In genomic region chr6:163282672-163283071, GRCh38 we compare ENCODE assay signal across 1 cellular context.
TF ChIP-seq lines count a peak whose summit lies in the region.

No MANE protein-coding gene starts in this region.

TF ChIP-seq in HepG2, 621 proteins besides CTCF, POLR2A, EP300 and RAD21 (continued from another document):
- TF ChIP-seq ZNF138 (CRISPR knock-in tag; IDR thresholded peaks at IDR 0.05; ENCODE audit: low read depth) = no peak
- no peak for TF ChIP-seq AGO1 (IDR thresholded peaks at IDR 0.05; ENCODE audit: low read depth, low read length, poor library complexity, severe bottlenecking)
- TF ChIP-seq CEBPB (IDR thresholded peaks at IDR 0.05; ENCODE audit: borderline replicate concordance, low read depth, low read length) = peak; percentile 42; the same call in 1 of the 2 replicates
- no peak for TF ChIP-seq CBFB (CRISPR knock-in tag; IDR thresholded peaks at IDR 0.05)
- TF ChIP-seq SOX13 (IDR thresholded peaks at IDR 0.05) = no peak
- peak in 1 of 2 experiments; percentile 58; a peak in 1 of 4 replicates for TF ChIP-seq SOX13 (CRISPR knock-in tag; conservative IDR thresholded peaks at IDR 0.05 in 1 of 2, IDR thresholded peaks at IDR 0.05 in 1 of 2)
- TF ChIP-seq IRX3 (CRISPR knock-in tag; IDR thresholded peaks at IDR 0.05; ENCODE audit: borderline replicate concordance, low read depth) = no peak
- TF ChIP-seq HMGXB4 (CRISPR knock-in tag; IDR thresholded peaks at IDR 0.05; ENCODE audit: borderline replicate concordance in 1 of 2, low read depth in 1 of 2) = no peak
- TF ChIP-seq HNRNPL (IDR thresholded peaks at IDR 0.05; ENCODE audit: low read depth, low read length) = no peak
- TF ChIP-seq ARNTL (CRISPR knock-in tag; IDR thresholded peaks at IDR 0.05) = no peak
- TF ChIP-seq NR2C2 (CRISPR knock-in tag; IDR thresholded peaks at IDR 0.05; ENCODE audit: borderline replicate concordance) = no peak
- no peak for TF ChIP-seq USF2 (IDR thresholded peaks at IDR 0.05; ENCODE audit: low read depth, low read length)
- TF ChIP-seq USF2 (CRISPR knock-in tag; IDR thresholded peaks at IDR 0.05; ENCODE audit: borderline replicate concordance) = no peak
- TF ChIP-seq XRCC5 (optimal IDR thresholded peaks at IDR 0.05; ENCODE audit: low read length) = no peak
- no peak for TF ChIP-seq BRF2 (CRISPR knock-in tag; IDR thresholded peaks at IDR 0.05)
- TF ChIP-seq ZSCAN21 (CRISPR knock-in tag; IDR thresholded peaks at IDR 0.05; ENCODE audit: borderline replicate concordance) = no peak
- no peak for TF ChIP-seq ZSCAN30 (CRISPR knock-in tag; IDR thresholded peaks at IDR 0.05)
- no peak for TF ChIP-seq REST (IDR thresholded peaks at IDR 0.05; ENCODE audit: borderline replicate concordance in 1 of 2, low read depth in 1 of 2, low read length in 2 of 2)
